In genomic region chr7:71942115-71942514, GRCh38 we compare ENCODE assay signal across 1 cellular context.
TF ChIP-seq lines count a peak whose summit lies in the region.

No MANE protein-coding gene starts in this region.

TF ChIP-seq in H1, 55 proteins besides CTCF, POLR2A, EP300 and RAD21:
- TF ChIP-seq BRCA1 (IDR thresholded peaks at IDR 0.05; ENCODE audit: low read depth, low read length) (no peak), PHF8 (conservative IDR thresholded peaks at IDR 0.05; ENCODE audit: low read depth, low read length) (no peak), CTBP2 (IDR thresholded peaks at IDR 0.05; ENCODE audit: borderline replicate concordance, insufficient read depth, insufficient read length, low read length) (no peak), RNF2 (IDR thresholded peaks at IDR 0.05; ENCODE audit: borderline replicate concordance, low read depth, low read length, missing control alignments, poor library complexity, severe bottlenecking) (no peak), SP1 (IDR thresholded peaks at IDR 0.05; ENCODE audit: low read depth, low read length) (no peak), CHD2 (IDR thresholded peaks at IDR 0.05; ENCODE audit: low read length) (no peak), HDAC6 (IDR thresholded peaks at IDR 0.05; ENCODE audit: low read depth, low read length) (no peak), SIRT6 (IDR thresholded peaks at IDR 0.05; ENCODE audit: low read length) (no peak), MAFK (IDR thresholded peaks at IDR 0.05; ENCODE audit: low read depth, low read length) (no peak), POLR2AphosphoS5 (IDR thresholded peaks at IDR 0.05; ENCODE audit: low read depth, low read length) (no peak), SP4 (IDR thresholded peaks at IDR 0.05; ENCODE audit: low read length) (no peak), CEBPB (IDR thresholded peaks at IDR 0.05; ENCODE audit: low read depth, low read length) (no peak)
